Comparison of ENCODE assay signal across 1 cellular context in the genomic region with DNA sequence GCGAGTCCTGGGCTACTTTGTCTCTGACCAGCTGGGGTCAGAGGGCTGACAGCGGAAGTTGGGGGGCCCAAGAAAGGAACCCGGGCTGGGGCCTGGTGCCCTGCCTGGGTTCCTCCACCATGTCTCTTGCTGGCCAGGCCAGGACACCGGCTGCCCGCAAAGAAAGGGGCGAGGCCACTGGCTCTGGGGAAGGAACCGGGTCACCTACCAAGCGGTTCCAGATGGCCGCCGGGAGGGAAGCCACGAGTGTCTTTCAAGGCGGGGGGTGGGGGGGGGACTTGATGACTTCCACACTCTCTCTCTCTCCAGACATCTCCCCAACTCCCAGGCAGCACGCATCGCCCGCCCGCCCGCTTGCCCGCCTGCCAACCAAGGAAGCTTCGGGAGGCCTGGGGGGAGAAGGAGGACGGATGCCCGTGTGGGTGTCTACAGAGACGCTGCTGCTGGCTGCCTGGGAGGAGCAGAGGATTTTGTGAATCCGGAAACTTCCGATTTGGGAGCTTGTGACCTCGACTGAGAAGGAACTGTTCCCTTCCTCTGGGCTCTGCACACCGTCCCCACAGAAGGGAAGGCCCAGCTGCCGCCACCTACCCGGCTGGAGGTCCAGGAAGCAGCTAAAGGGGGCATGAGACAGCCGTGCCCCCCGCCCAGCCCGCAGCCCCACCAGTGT.
TF ChIP-seq lines count a peak whose summit lies in the region.

No MANE protein-coding gene starts in this region.

TF ChIP-seq in HCT116, 20 proteins besides CTCF, POLR2A, EP300 and RAD21 (continued from another document):
- TF ChIP-seq SIN3A (IDR thresholded peaks at IDR 0.05; ENCODE audit: low read depth) = no peak
- no peak for TF ChIP-seq JUND (IDR thresholded peaks at IDR 0.05)
- TF ChIP-seq ELF1 (IDR thresholded peaks at IDR 0.05; ENCODE audit: borderline replicate concordance, low read depth) = no peak
- no peak for TF ChIP-seq CEBPB (IDR thresholded peaks at IDR 0.05; ENCODE audit: low read depth)
- no peak for TF ChIP-seq SP1 (IDR thresholded peaks at IDR 0.05; ENCODE audit: low read depth)
- TF ChIP-seq, protein P1, sequence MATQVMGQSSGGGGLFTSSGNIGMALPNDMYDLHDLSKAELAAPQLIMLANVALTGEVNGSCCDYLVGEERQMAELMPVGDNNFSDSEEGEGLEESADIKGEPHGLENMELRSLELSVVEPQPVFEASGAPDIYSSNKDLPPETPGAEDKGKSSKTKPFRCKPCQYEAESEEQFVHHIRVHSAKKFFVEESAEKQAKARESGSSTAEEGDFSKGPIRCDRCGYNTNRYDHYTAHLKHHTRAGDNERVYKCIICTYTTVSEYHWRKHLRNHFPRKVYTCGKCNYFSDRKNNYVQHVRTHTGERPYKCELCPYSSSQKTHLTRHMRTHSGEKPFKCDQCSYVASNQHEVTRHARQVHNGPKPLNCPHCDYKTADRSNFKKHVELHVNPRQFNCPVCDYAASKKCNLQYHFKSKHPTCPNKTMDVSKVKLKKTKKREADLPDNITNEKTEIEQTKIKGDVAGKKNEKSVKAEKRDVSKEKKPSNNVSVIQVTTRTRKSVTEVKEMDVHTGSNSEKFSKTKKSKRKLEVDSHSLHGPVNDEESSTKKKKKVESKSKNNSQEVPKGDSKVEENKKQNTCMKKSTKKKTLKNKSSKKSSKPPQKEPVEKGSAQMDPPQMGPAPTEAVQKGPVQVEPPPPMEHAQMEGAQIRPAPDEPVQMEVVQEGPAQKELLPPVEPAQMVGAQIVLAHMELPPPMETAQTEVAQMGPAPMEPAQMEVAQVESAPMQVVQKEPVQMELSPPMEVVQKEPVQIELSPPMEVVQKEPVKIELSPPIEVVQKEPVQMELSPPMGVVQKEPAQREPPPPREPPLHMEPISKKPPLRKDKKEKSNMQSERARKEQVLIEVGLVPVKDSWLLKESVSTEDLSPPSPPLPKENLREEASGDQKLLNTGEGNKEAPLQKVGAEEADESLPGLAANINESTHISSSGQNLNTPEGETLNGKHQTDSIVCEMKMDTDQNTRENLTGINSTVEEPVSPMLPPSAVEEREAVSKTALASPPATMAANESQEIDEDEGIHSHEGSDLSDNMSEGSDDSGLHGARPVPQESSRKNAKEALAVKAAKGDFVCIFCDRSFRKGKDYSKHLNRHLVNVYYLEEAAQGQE (IDR thresholded peaks at IDR 0.05; ENCODE audit: low read depth) = no peak
- TF ChIP-seq FOSL1 (IDR thresholded peaks at IDR 0.05; ENCODE audit: low read depth) = no peak
- TF ChIP-seq TCF7L2 (IDR thresholded peaks at IDR 0.05; ENCODE audit: borderline replicate concordance, extremely low read depth, insufficient read depth, insufficient read length) = no peak
- TF ChIP-seq CBX3 (IDR thresholded peaks at IDR 0.05; ENCODE audit: low read depth) = no peak
